ENCODE assay signal across 8 cellular contexts in the genomic region with DNA sequence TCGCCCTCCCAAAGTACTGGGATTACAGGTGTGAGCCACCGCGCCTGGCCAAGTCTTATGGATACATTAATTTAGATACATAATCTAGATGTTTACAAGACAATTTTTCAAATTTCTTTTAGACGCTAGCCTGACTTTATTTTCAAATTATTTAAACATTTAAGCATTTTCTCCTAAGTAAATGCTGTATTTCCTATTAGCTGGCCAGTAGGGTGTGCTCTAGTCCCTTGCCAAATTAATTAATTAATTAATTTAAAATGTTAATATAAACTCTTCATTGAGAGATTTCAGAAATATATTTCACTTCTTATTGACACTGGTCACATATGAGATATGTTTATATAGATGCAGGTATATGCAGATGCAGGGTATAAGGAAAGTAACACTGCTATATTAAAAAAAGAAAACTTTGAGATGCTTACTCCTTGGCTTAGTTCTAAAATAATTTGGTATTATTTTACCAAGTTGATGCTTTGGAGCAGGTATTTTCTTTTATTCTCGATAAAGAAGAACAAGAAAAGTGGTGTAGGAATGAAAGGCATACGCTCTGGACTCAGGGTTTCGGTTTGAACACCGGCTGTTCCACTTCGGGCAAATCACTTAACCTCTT. TPM values are rescaled to one million over a fixed set of nuclear protein-coding genes. Genes with fewer than 3 reads are reported as not detected.
DNase-seq lines count a peak whose midpoint lies in the region; ATAC-seq, FAIRE-seq and TF ChIP-seq lines count a peak whose summit lies in the region.

No MANE protein-coding gene starts in this region.

- H3K36me3 ChIP-seq in bronchial epithelial cell (ENCODE audit: control insufficient read depth, insufficient read depth, low read length) = no peaks in the 10 kb centered on the region

- TF ChIP-seq CTCF in bronchial epithelial cell (IDR thresholded peaks at IDR 0.05; ENCODE audit: insufficient read depth, low read length, severe bottlenecking) (peak; percentile 23), nephron (IDR thresholded peaks at IDR 0.05; ENCODE audit: unreplicated experiment in 3 of 3) (peak; percentile 66 to 86 (median 83))

- H3K4me3 Mint-ChIP-seq in nephron = no peak overlapping the region

- no peaks in the 10 kb centered on the region for H3K27me3 ChIP-seq in bronchial epithelial cell (ENCODE audit: control insufficient read depth, insufficient read depth, low read length)

- no peaks in the 10 kb centered on the region for H3K9me3 Mint-ChIP-seq in nephron

- no peak for ATAC-seq in HG02885 (IDR thresholded peaks at IDR 0.05; ENCODE audit: poor library complexity, unreplicated experiment)

- no peak for FAIRE-seq in bronchial epithelial cell (lab: Jason Lieb, UNC)

- no peaks in the 10 kb centered on the region for H3K36me3 Mint-ChIP-seq in nephron (ENCODE audit: low read depth)

- H3K27me3 Mint-ChIP-seq in nephron (ENCODE audit: low read depth) = peaks cover 7% of the 10 kb centered on the region

- H3K4me1 Mint-ChIP-seq in nephron = peaks cover 21% of the 10 kb centered on the region

- no peak overlapping the region for H3K4me3 ChIP-seq in bronchial epithelial cell (ENCODE audit: low read depth, low read length)

- DNase-seq in activated gamma-delta T cell treated with Interleukin-2 at 50 U/mL for 16 hours (peak; percentile 7), activated gamma-delta T cell (lab: John Stamatoyannopoulos, UW) (no peak), NCI-H2196 (lab: John Stamatoyannopoulos, UW; ENCODE audit: unreplicated experiment) (peak; percentile 62), bronchial epithelial cell (ENCODE audit: low read depth) (no peak)
- DNase-seq in activated effector memory CD4-positive, alpha-beta T cell treated with Interleukin-2 at 50 U/mL for 16 hours = no peak
- no peak for DNase-seq in activated CD8-positive, alpha-beta memory T cell treated with anti-CD3 and anti-CD28 coated beads, Interleukin-2, amount 50 U/mL, for 48 hours

- no peak overlapping the region for H3K27ac Mint-ChIP-seq in nephron

RNA-seq across cellular contexts. Expression of gene ERRFI1, which starts 5.2 kb away (rescaled TPM):
- 126 and 175 TPM in 2 replicates for total RNA-seq in bronchial epithelial cell

Comparison
In these comparisons a context has a peak if more than half of its experiments do, and no peak if none do; other contexts are left out.
1. DNase-seq: peak in activated gamma-delta T cell treated with Interleukin-2 at 50 U/mL for 16 hours (single experiment) and NCI-H2196 (single experiment); none in activated gamma-delta T cell (single experiment), bronchial epithelial cell (single experiment), activated effector memory CD4-positive, alpha-beta T cell treated with Interleukin-2 at 50 U/mL for 16 hours (single experiment) and activated CD8-positive, alpha-beta memory T cell treated with anti-CD3 and anti-CD28 coated beads, Interleukin-2, amount 50 U/mL, for 48 hours (single experiment).